9 cellular contexts compared by ENCODE assay signal in genomic region chr13:50916701-50917184, GRCh38. TPM values are rescaled to one million over a fixed set of nuclear protein-coding genes. Genes with fewer than 3 reads are reported as not detected.
A peak's percentile ranks its signal among the peaks of the same experiment; 100 is the strongest.
DNase-seq lines count a peak whose midpoint lies in the region; ATAC-seq lines count a peak whose summit lies in the region.
"Had no signal": no experiment of that assay in that cellular context is flagged by ENCODE, and none has a peak within 500 bp of the region (broad histone marks: within the 10 kb centered on the region; RNA-seq: fewer than 3 reads in every experiment).

No MANE protein-coding gene starts in this region.

- H3K27me3 Mint-ChIP-seq in immature natural killer cell (ENCODE audit: low read depth in 3 of 3), result peaks cover 0 to 9% (median 3%) of the 10 kb centered on the region in 3 donors

- DNase-seq in AML-193 (lab: John Stamatoyannopoulos, UW) (peak; percentile 96 to 97), SIG-M5 treated with dmso at 0.1 percent for 504 hours (lab: John Stamatoyannopoulos, UW; ENCODE audit: unreplicated experiment) (peak; percentile 97), immature natural killer cell (peak in 2 of 3 donors; percentile 7 to 23), NCI-H2107 (lab: John Stamatoyannopoulos, UW) (no peak), NCI-H345 (lab: John Stamatoyannopoulos, UW) (no peak), cortex of kidney (lab: John Stamatoyannopoulos, UW) (no peak)

- H3K4me1 Mint-ChIP-seq in immature natural killer cell, result peaks cover 55 to 81% of the 10 kb centered on the region in 2 donors

- peaks cover 0 to 3% (median under 1%) of the 10 kb centered on the region in 6 donors for H3K9me3 Mint-ChIP-seq in immature natural killer cell

- peak overlapping the region; percentile 86 to 94 (median 89) for H3K27ac Mint-ChIP-seq in immature natural killer cell

- peak; percentile 21 for ATAC-seq in GM19463 (IDR thresholded peaks at IDR 0.05; ENCODE audit: unreplicated experiment)
- no peak for ATAC-seq in HG02973 (IDR thresholded peaks at IDR 0.05; ENCODE audit: unreplicated experiment)

- peaks cover 4% of the 10 kb centered on the region in 3 donors for H3K36me3 Mint-ChIP-seq in immature natural killer cell

- H3K4me3 Mint-ChIP-seq in immature natural killer cell, result peak overlapping the region; percentile 60 to 80 (median 73)
- H3K4me3 Mint-ChIP-seq: brain had no signal

RNA-seq across cellular contexts. Expression of gene RNASEH2B, which starts 7.2 kb away (rescaled TPM):
- 10 to 100 TPM; 52.9 to 70.5 (median 66.5) TPM for polyA plus RNA-seq in immature natural killer cell

Comparison
In these comparisons a context has a peak if more than half of its experiments do, and no peak if none do; other contexts are left out.
1. DNase-seq: peak in AML-193 (2 of 2), SIG-M5 treated with dmso at 0.1 percent for 504 hours (single experiment) and immature natural killer cell (2 of 3); none in NCI-H2107 (single experiment), NCI-H345 (single experiment) and cortex of kidney (single experiment).